In the genomic region with DNA sequence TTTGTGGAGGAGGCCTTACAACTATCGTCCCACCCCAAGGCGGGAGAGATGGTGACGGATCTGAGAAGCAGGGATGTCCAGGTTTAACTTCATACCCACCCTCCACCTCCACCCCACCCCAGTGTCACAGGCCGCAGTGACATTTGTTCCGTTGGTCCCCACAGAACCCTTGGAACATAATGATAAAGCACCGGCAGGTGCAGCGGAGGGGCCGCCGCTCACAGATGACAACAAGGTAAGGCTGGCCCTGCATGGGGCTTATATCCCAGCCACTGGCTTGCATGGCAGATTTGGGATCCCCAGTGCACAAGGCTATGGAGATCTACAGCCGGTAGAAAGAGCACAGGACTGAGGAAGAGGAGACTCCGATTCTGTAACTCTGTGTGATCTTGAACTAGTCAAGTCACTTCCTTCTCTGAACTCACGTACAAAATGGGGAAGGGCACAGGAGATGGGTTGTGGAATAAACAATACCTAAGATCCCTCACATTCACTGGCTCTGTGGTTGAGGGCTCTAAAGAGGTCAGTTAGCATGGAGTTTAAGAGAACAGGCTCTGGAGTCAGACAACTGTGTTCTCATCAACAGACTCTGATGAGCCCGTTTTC, we compare ENCODE assay signal across 9 cellular contexts. TPM values are rescaled to one million over a fixed set of nuclear protein-coding genes. Genes with fewer than 3 reads are reported as not detected.
DNase-seq lines count a peak whose midpoint lies in the region; ATAC-seq and TF ChIP-seq lines count a peak whose summit lies in the region.
"Had no signal": no experiment of that assay in that cellular context is flagged by ENCODE, and none has a peak within 500 bp of the region (broad histone marks: within the 10 kb centered on the region; RNA-seq: fewer than 3 reads in every experiment).

No MANE protein-coding gene starts in this region.

- no peak overlapping the region for H2AK5ac ChIP-seq in mesendoderm (ENCODE audit: low read length)

- no peaks in the 10 kb centered on the region for H3F3A ChIP-seq in MM.1S (ENCODE audit: insufficient read depth, low read length)

- H2BK120ac ChIP-seq in mesendoderm (ENCODE audit: low read depth, low read length): no peak overlapping the region

- H2BK15ac ChIP-seq in mesendoderm (replicated peaks; ENCODE audit: low read depth): no peak overlapping the region

- H4K20me1 ChIP-seq in MM.1S (ENCODE audit: insufficient read depth, low read length): no peaks in the 10 kb centered on the region

- peak overlapping the region; percentile 93 for H3K4me3 ChIP-seq in MM.1S (ENCODE audit: low read length)
- H3K4me3 ChIP-seq in breast epithelium: peak overlapping the region; percentile 82 to 87 (median 84)
- peak overlapping the region; percentile 85 for H3K4me3 ChIP-seq in mesendoderm (ENCODE audit: low read length)

- no peak for TF ChIP-seq POLR2A in breast epithelium (IDR thresholded peaks at IDR 0.05)

- peak overlapping the region; percentile 55; the same call in 1 of the 2 replicates for H3K27ac ChIP-seq in MM.1S (ENCODE audit: low read length)
- H3K27ac ChIP-seq in breast epithelium: peak overlapping the region; percentile 91 to 93
- no peak overlapping the region for H3K27ac ChIP-seq in mesendoderm (ENCODE audit: low read depth, low read length)

- H4K8ac ChIP-seq in mesendoderm (ENCODE audit: low read depth, low read length): no peak overlapping the region

- peak overlapping the region; percentile 95 for H3K56ac ChIP-seq in mesendoderm (ENCODE audit: low read length)

- peak overlapping the region; percentile 30 for H3K23ac ChIP-seq in mesendoderm (ENCODE audit: low read length)

- no peak overlapping the region for H4K5ac ChIP-seq in mesendoderm (ENCODE audit: low read length)

- no peaks in the 10 kb centered on the region for H3K9me2 ChIP-seq in MM.1S (replicated peaks; ENCODE audit: insufficient read depth, low read length)

- H3K9ac ChIP-seq in MM.1S (ENCODE audit: low read length): peak overlapping the region; percentile 97
- H3K9ac ChIP-seq in mesendoderm (ENCODE audit: low read length): peak overlapping the region; percentile 92

- no peak overlapping the region for H2BK5ac ChIP-seq in mesendoderm (ENCODE audit: low read length)

- peak overlapping the region; percentile 99 for H2AFZ ChIP-seq in MM.1S (ENCODE audit: low read length)

- no peak for ATAC-seq in GM18867 (IDR thresholded peaks at IDR 0.05; ENCODE audit: unreplicated experiment)

- no CpG with 5 or more reads among the region's 13 CpGs for WGBS in mesendoderm (ENCODE audit: extremely low coverage, insufficient coverage, low lambda C conversion rate)

- TF ChIP-seq CTCF in MM.1S (IDR thresholded peaks at IDR 0.05; ENCODE audit: low read length) (no peak), breast epithelium (IDR thresholded peaks at IDR 0.05) (no peak)

- H3K4me1 ChIP-seq in MM.1S (ENCODE audit: low read length): peaks cover 5% of the 10 kb centered on the region; the same call in 1 of the 2 replicates
- peaks cover 0 to 7% of the 10 kb centered on the region in 2 donors for H3K4me1 ChIP-seq in breast epithelium
- H3K4me1 ChIP-seq in mesendoderm (ENCODE audit: control insufficient read depth, low read depth, low read length): peaks cover 5% of the 10 kb centered on the region

- H3K9me3 ChIP-seq in MM.1S (replicated peaks; ENCODE audit: insufficient read depth, low read length): no peaks in the 10 kb centered on the region
- H3K9me3 ChIP-seq in breast epithelium: no peaks in the 10 kb centered on the region

- intact Hi-C loops in breast epithelium (cut with DNase I; ENCODE audit: low total_unique reads): no loop called here

- peak overlapping the region; percentile 67 for H3K4me2 ChIP-seq in MM.1S (ENCODE audit: low read depth, low read length)
- H3K4me2 ChIP-seq in mesendoderm (ENCODE audit: low read length): peak overlapping the region; percentile 60

- H3K79me1 ChIP-seq in mesendoderm (ENCODE audit: low read length): peaks cover 7% of the 10 kb centered on the region

- H3K36me3 ChIP-seq in MM.1S (replicated peaks; ENCODE audit: insufficient read depth, low read length) (no peaks in the 10 kb centered on the region), breast epithelium (no peaks in the 10 kb centered on the region), mesendoderm (ENCODE audit: control insufficient read depth, insufficient read depth, low read length) (peaks cover 3% of the 10 kb centered on the region)

- no peak overlapping the region for H3K18ac ChIP-seq in mesendoderm (ENCODE audit: low read length)

- no peaks in the 10 kb centered on the region for H3K27me3 ChIP-seq in MM.1S (replicated peaks; ENCODE audit: insufficient read depth, low read length)
- no peaks in the 10 kb centered on the region for H3K27me3 ChIP-seq in breast epithelium
- no peaks in the 10 kb centered on the region for H3K27me3 ChIP-seq in mesendoderm (ENCODE audit: insufficient read depth, low read length, poor library complexity)

- H3K79me2 ChIP-seq in MM.1S (ENCODE audit: low read length): peaks cover 13% of the 10 kb centered on the region
- H3K79me2 ChIP-seq in mesendoderm (ENCODE audit: control insufficient read depth, insufficient read depth, low read length): peaks cover 7% of the 10 kb centered on the region

- DNase-seq in GF-D8 (lab: John Stamatoyannopoulos, UW) (peak; percentile 6), MM.1S (no peak), breast epithelium (ENCODE audit: low spot score in 2 of 2) (no peak), mesendoderm (no peak), islet precursor cell (no peak), SHP77 (lab: John Stamatoyannopoulos, UW) (no peak)
- no peak for DNase-seq in activated CD4-positive, CD25-positive, alpha-beta regulatory T cell (lab: John Stamatoyannopoulos, UW)

- no peak overlapping the region for H3K4ac ChIP-seq in mesendoderm (ENCODE audit: low read depth, low read length)

RNA-seq across cellular contexts. Expression of a gene that starts 0.9 kb away (rescaled TPM):
- 10 to 100 TPM; 20.8 to 33.8 (median 26.2) TPM for total RNA-seq in breast epithelium
- polyA plus RNA-seq in mesendoderm (2013, experiment 1 of 2): 55.5 TPM
- polyA plus RNA-seq in mesendoderm (2013, experiment 2 of 2): 56.2 TPM

RNA-seq across cellular contexts. Expression of a gene that starts 0.9 kb away (rescaled TPM):
- total RNA-seq in breast epithelium: under 1 TPM in 1 of 3 donors, not detected in 2; 0.73 TPM
- 0.27 TPM for polyA plus RNA-seq in mesendoderm (2013, experiment 1 of 2)
- polyA plus RNA-seq in mesendoderm (2013, experiment 2 of 2): 0.29 TPM
- total RNA-seq: pulmonary artery endothelial cell had no signal

RNA-seq across cellular contexts. Expression of a gene that starts 19.8 kb away (rescaled TPM):
- 1 to 10 TPM in 2 of 3 donors, under 1 TPM in 1; 0.98 to 5.9 (median 1.2) TPM for total RNA-seq in breast epithelium
- polyA plus RNA-seq in mesendoderm (2013, experiment 1 of 2): 442 TPM
- polyA plus RNA-seq in mesendoderm (2013, experiment 2 of 2): 450 TPM

RNA-seq across cellular contexts. Expression of a gene that starts 34.5 kb away (rescaled TPM):
- total RNA-seq in breast epithelium: 1 to 10 TPM; 2.0 to 4.8 (median 2.6) TPM
- polyA plus RNA-seq in mesendoderm (2013, experiment 1 of 2): 2.9 TPM
- 3.8 TPM for polyA plus RNA-seq in mesendoderm (2013, experiment 2 of 2)
- total RNA-seq: pulmonary artery endothelial cell had no signal

RNA-seq across cellular contexts. Expression of a gene that starts 41.0 kb away (rescaled TPM):
- total RNA-seq in breast epithelium: 100 to 1,000 TPM in 1 of 3 donors, 10 to 100 TPM in 2; 55.0 to 138 (median 66.9) TPM
- 5.7 TPM for polyA plus RNA-seq in mesendoderm (2013, experiment 1 of 2)
- 5.7 TPM for polyA plus RNA-seq in mesendoderm (2013, experiment 2 of 2)
